21 cellular contexts compared by ENCODE assay signal in genomic region chr7:32935558-32935957, GRCh38. TPM values are rescaled to one million over a fixed set of nuclear protein-coding genes. Genes with fewer than 3 reads are reported as not detected.
DNase-seq lines count a peak whose midpoint lies in the region; ATAC-seq, FAIRE-seq and TF ChIP-seq lines count a peak whose summit lies in the region.
"Had no signal": no experiment of that assay in that cellular context is flagged by ENCODE, and none has a peak within 500 bp of the region (broad histone marks: within the 10 kb centered on the region; RNA-seq: fewer than 3 reads in every experiment).

No MANE protein-coding gene starts in this region.

- H2BK20ac ChIP-seq in IMR-90 (ENCODE audit: low read depth, low read length): no peak overlapping the region

- FAIRE-seq in D721Med (lab: Jason Lieb, UNC): no peak
- FAIRE-seq: GM12878, GM19239 had no signal

- H3K4me3 ChIP-seq in IMR-90 (ENCODE audit: insufficient read depth, low read depth, low read length) (no peak overlapping the region), osteoblast (ENCODE audit: insufficient read depth, low read length) (no peak overlapping the region)
- H3K4me3 ChIP-seq: GM12878, GM23248, HAP-1 had no signal

- in situ Hi-C loops in IMR-90 (cut with MboI; ENCODE audit: low sequenced_read_pairs): no loop called here

- peak; percentile 59 for ATAC-seq in IMR-90 (ENCODE audit: low read depth)
- ATAC-seq: GM12878 had no signal

- TF ChIP-seq RAD21 in IMR-90 (IDR thresholded peaks at IDR 0.05; ENCODE audit: low read length): no peak

- TF ChIP-seq POLR2A in IMR-90 (IDR thresholded peaks at IDR 0.05; ENCODE audit: low read depth, low read length): no peak

- no peak overlapping the region for H3K4ac ChIP-seq in IMR-90 (ENCODE audit: low read depth, low read length)

- no peak overlapping the region for H2AK5ac ChIP-seq in IMR-90 (ENCODE audit: low read depth, low read length)

- no peak overlapping the region for H3K56ac ChIP-seq in IMR-90 (ENCODE audit: extremely low read depth, insufficient read depth, low read length)

- peak overlapping the region; percentile 63 for H3K27ac Mint-ChIP-seq in chondrocyte (ENCODE audit: unreplicated experiment)
- H3K27ac Mint-ChIP-seq: CD4-positive, alpha-beta T cell; IgD-negative memory B cell had no signal

- H3K23ac ChIP-seq in IMR-90 (ENCODE audit: low read depth, low read length): no peak overlapping the region

- POLR2A ChIA-PET in IMR-90 (lab: Charles Lee; ENCODE audit: unreplicated experiment): no interaction called here

- no peaks in the 10 kb centered on the region for H3K9me3 Mint-ChIP-seq in chondrocyte (ENCODE audit: low read depth)
- H3K9me3 Mint-ChIP-seq: CD4-positive, alpha-beta T cell; IgD-negative memory B cell had no signal

- H3K18ac ChIP-seq in IMR-90 (ENCODE audit: low read depth, low read length): no peak overlapping the region

- H3K9me3 ChIP-seq in IMR-90 (ENCODE audit: control insufficient read depth, insufficient read depth, low read length) (no peaks in the 10 kb centered on the region), osteoblast (ENCODE audit: low read depth, low read length) (no peaks in the 10 kb centered on the region)
- H3K9me3 ChIP-seq: Caco-2, HAP-1 had no signal

- H3K9me1 ChIP-seq in IMR-90 (ENCODE audit: insufficient read depth, low read length): peaks cover 11% of the 10 kb centered on the region

- no TSS peak for BruUV-seq in IMR-90 (replicated peaks; lab: Mats Ljungman, UMichigan)

- peaks cover 67% of the 10 kb centered on the region for H3K79me2 ChIP-seq in osteoblast (ENCODE audit: insufficient read depth, low read length)

- no peak overlapping the region for H4K8ac ChIP-seq in IMR-90 (ENCODE audit: low read depth in 2 of 2, low read length in 2 of 2)

- no peak overlapping the region for H2BK120ac ChIP-seq in IMR-90 (ENCODE audit: low read depth, low read length)

- H2BK15ac ChIP-seq in IMR-90 (ENCODE audit: low read depth, low read length): no peak overlapping the region

- H3K4me1 ChIP-seq in IMR-90 (ENCODE audit: control insufficient read depth, insufficient read depth, low read length) (peaks cover 15% of the 10 kb centered on the region), osteoblast (ENCODE audit: insufficient read depth, low read length) (peaks cover 17% of the 10 kb centered on the region)
- H3K4me1 ChIP-seq: Caco-2 had no signal

- H3K36me3 ChIP-seq in IMR-90 (ENCODE audit: control insufficient read depth, insufficient read depth, low read length) (peaks cover 11% of the 10 kb centered on the region), osteoblast (ENCODE audit: insufficient read depth, low read length) (peaks cover 17% of the 10 kb centered on the region)

- H3K9ac ChIP-seq in IMR-90 (ENCODE audit: low read depth, low read length): no peak overlapping the region
- H3K9ac ChIP-seq: GM23248 had no signal

- no peak overlapping the region for H3K14ac ChIP-seq in IMR-90 (replicated peaks; ENCODE audit: low read depth, low read length)

- H2BK5ac ChIP-seq in IMR-90 (ENCODE audit: low read depth, low read length, poor library complexity, severe bottlenecking): no peak overlapping the region

- H4K20me1 ChIP-seq in IMR-90 (ENCODE audit: insufficient read depth, low read length) (peaks cover 21% of the 10 kb centered on the region; the same call in 1 of the 2 replicates), osteoblast (ENCODE audit: insufficient read depth, low read length) (peaks cover 14% of the 10 kb centered on the region)

- no peak overlapping the region; the same call in 1 of the 2 replicates for H4K91ac ChIP-seq in IMR-90 (ENCODE audit: insufficient read depth, low read depth, low read length)

- no peak overlapping the region for H2AK9ac ChIP-seq in IMR-90 (replicated peaks; ENCODE audit: low read depth, low read length, poor library complexity)

- no peaks in the 10 kb centered on the region for H3K27me3 Mint-ChIP-seq in chondrocyte (ENCODE audit: low read depth)
- H3K27me3 Mint-ChIP-seq: CD4-positive, alpha-beta T cell; IgD-negative memory B cell had no signal

- no peak overlapping the region for H2AFZ ChIP-seq in IMR-90 (replicated peaks; ENCODE audit: low read length, poor library complexity)
- H2AFZ ChIP-seq in osteoblast (ENCODE audit: low read length): no peak overlapping the region
- H2AFZ ChIP-seq: GM23248 had no signal

- DNase-seq in AG08396 (ENCODE audit: low spot score) (peak; percentile 40), IMR-90 (peak; percentile 29), chondrocyte (ENCODE audit: low spot score) (no peak), osteoblast (ENCODE audit: insufficient read length, low spot score, missing footprints) (no peak), HuH-7.5 (ENCODE audit: low spot score) (no peak), D721Med (ENCODE audit: insufficient read length, low spot score) (no peak), caudate nucleus (lab: John Stamatoyannopoulos, UW) (no peak)
- DNase-seq in activated naive CD4-positive, alpha-beta T cell (lab: John Stamatoyannopoulos, UW): no peak
- DNase-seq: ACHN; AML-193; Caco-2; CD4-positive, alpha-beta T cell; DMS79 treated with DMSO at 0.1 percent for 48 hours; EL; GM23248; KG1 had no signal

- no peak overlapping the region for H3K4me3 Mint-ChIP-seq in chondrocyte (ENCODE audit: unreplicated experiment)
- H3K4me3 Mint-ChIP-seq: CD4-positive, alpha-beta T cell; IgD-negative memory B cell had no signal

- H4K5ac ChIP-seq in IMR-90 (ENCODE audit: low read depth, low read length): no peak overlapping the region

- no peak overlapping the region for H3K27ac ChIP-seq in IMR-90 (ENCODE audit: insufficient read depth, low read length)
- no peak overlapping the region for H3K27ac ChIP-seq in osteoblast (ENCODE audit: low read depth, low read length)
- H3K27ac ChIP-seq in caudate nucleus (ENCODE audit: low read depth, low read length): no peak overlapping the region
- H3K27ac ChIP-seq: C4-2B, GM23248 had no signal

- H3K27me3 ChIP-seq in IMR-90 (ENCODE audit: control insufficient read depth, insufficient read depth, low read length) (no peaks in the 10 kb centered on the region), osteoblast (ENCODE audit: insufficient read depth, low read length) (no peaks in the 10 kb centered on the region)

- H3K79me1 ChIP-seq in IMR-90 (ENCODE audit: low read depth in 1 of 2, low read length in 2 of 2): peaks cover 44 to 63% of the 10 kb centered on the region in 2 experiments

- no peak for TF ChIP-seq CTCF in IMR-90 (conservative IDR thresholded peaks at IDR 0.05; ENCODE audit: low read depth, low read length)
- TF ChIP-seq CTCF in chondrocyte (IDR thresholded peaks at IDR 0.05): no peak
- no peak for TF ChIP-seq CTCF in osteoblast (IDR thresholded peaks at IDR 0.05; ENCODE audit: extremely low read depth, low read depth, low read length)
- TF ChIP-seq CTCF in D721Med (IDR thresholded peaks at IDR 0.05; ENCODE audit: insufficient read depth, missing control alignments): no peak

- no CpG with 5 or more reads among the region's 1 CpG for WGBS in IMR-90 (ENCODE audit: extremely low coverage in 2 of 2, insufficient read length in 1 of 2), 2 experiments

- peaks cover 33% of the 10 kb centered on the region for H3K4me1 Mint-ChIP-seq in chondrocyte (ENCODE audit: low read depth)

- intact Hi-C loops in IMR-90 (cut with micrococcal nuclease): no loop called here

- peaks cover 16% of the 10 kb centered on the region for H3K36me3 Mint-ChIP-seq in chondrocyte (ENCODE audit: low read depth)

- H3K4me2 ChIP-seq in IMR-90 (ENCODE audit: low read depth, low read length): no peak overlapping the region
- peak overlapping the region; percentile 20 for H3K4me2 ChIP-seq in osteoblast (ENCODE audit: insufficient read depth, low read length)

- CTCF ChIA-PET in IMR-90 (lab: Yijun Ruan, JAX): interaction anchor here (0.6 kb wide), 1 partner anchor 46 kb away, joined by 7 read pairs; no protein-coding TSS in a partner anchor

- dilution Hi-C loops in IMR-90 (cut with HindIII; ENCODE audit: low sequenced_read_pairs, unreplicated experiment): no loop called here

TF ChIP-seq in IMR-90, 13 proteins besides CTCF, POLR2A, EP300 and RAD21:
- TF ChIP-seq MXI1 (IDR thresholded peaks at IDR 0.05; ENCODE audit: borderline replicate concordance, low read depth, low read length) (no peak), BHLHE40 (IDR thresholded peaks at IDR 0.05; ENCODE audit: low read depth, low read length) (no peak), CHD1 (IDR thresholded peaks at IDR 0.05; ENCODE audit: low read depth, low read length) (no peak), MAFK (IDR thresholded peaks at IDR 0.05; ENCODE audit: low read depth, low read length) (0 out of 2 replicates have a peak, but pooled peaks have one; percentile 20), CEBPB (IDR thresholded peaks at IDR 0.05; ENCODE audit: low read depth, low read length) (no peak), SMC3 (IDR thresholded peaks at IDR 0.05; ENCODE audit: low read depth, low read length) (no peak), MAZ (IDR thresholded peaks at IDR 0.05; ENCODE audit: borderline replicate concordance, low read depth, low read length) (no peak), FOS (IDR thresholded peaks at IDR 0.05; ENCODE audit: low read depth, low read length) (no peak)

RNA-seq across cellular contexts. Expression of gene FKBP9, which starts 21.7 kb away (rescaled TPM):
- 146 and 191 TPM in 2 replicates for total RNA-seq in IMR-90 (2012; rRNA removed)
- 99.0 and 126 TPM in 2 replicates for polyA plus RNA-seq in IMR-90 (2012; rRNA removed)
- 82.9 and 154 TPM in 2 replicates for polyA plus RNA-seq in IMR-90 (2012; cell fraction: cytosol; rRNA removed)
- 58.8 and 68.7 TPM in 2 replicates for polyA plus RNA-seq in IMR-90 (2012; cell fraction: nucleus; rRNA removed; ENCODE audit: low replicate concordance)
- 234 to 355 TPM (median 335 TPM) in 3 replicates for total RNA-seq in chondrocyte
- 420 and 445 TPM in 2 replicates for total RNA-seq in osteoblast
- total RNA-seq: CD4-positive, alpha-beta T cell had no signal

RNA-seq across cellular contexts. Expression of gene KBTBD2, which starts 44.0 kb away (rescaled TPM):
- total RNA-seq in IMR-90 (2012; rRNA removed) (32.3 and 41.7 TPM in 2 replicates), chondrocyte (22.0 to 24.8 TPM (median 23.9 TPM) in 3 replicates), osteoblast (39.5 and 47.0 TPM in 2 replicates)
- polyA plus RNA-seq in IMR-90 (2012; rRNA removed): 11.0 and 13.2 TPM in 2 replicates
- 2.9 and 3.3 TPM in 2 replicates for polyA plus RNA-seq in IMR-90 (2012; cell fraction: cytosol; rRNA removed)
- polyA plus RNA-seq in IMR-90 (2012; cell fraction: nucleus; rRNA removed; ENCODE audit: low replicate concordance): 5.7 and 31.2 TPM in 2 replicates

Comparison
In these comparisons a context has a peak if more than half of its experiments do, and no peak if none do; other contexts are left out.
1. DNase-seq: peak in AG08396 (single experiment) and IMR-90 (single experiment); none in chondrocyte (single experiment), osteoblast (single experiment), HuH-7.5 (single experiment), D721Med (single experiment), activated naive CD4-positive, alpha-beta T cell (0 of 4) and caudate nucleus (0 of 61).